Comparison of ENCODE assay signal across 20 cellular contexts in genomic region chr15:91426412-91426811, GRCh38.
DNase-seq lines count a peak whose midpoint lies in the region; ATAC-seq and TF ChIP-seq lines count a peak whose summit lies in the region.
"Had no signal": no experiment of that assay in that cellular context is flagged by ENCODE, and none has a peak within 500 bp of the region (broad histone marks: within the 10 kb centered on the region; RNA-seq: fewer than 3 reads in every experiment).

No MANE protein-coding gene starts in this region.

- H3K27ac Mint-ChIP-seq in activated CD4-positive, alpha-beta T cell treated with anti-CD3 and anti-CD28 coated beads, Interleukin-2, amount 10 ng/mL, durations not matched to agents 7 days and 5 days, result no peak overlapping the region
- H3K27ac Mint-ChIP-seq in T-helper 17 cell, result no peak overlapping the region
- H3K27ac Mint-ChIP-seq in CD8-positive, alpha-beta memory T cell, result peak overlapping the region in 3 of 8 donors; percentile 12 to 61 (median 23)
- H3K27ac Mint-ChIP-seq: activated T-cell treated with anti-CD3 and anti-CD28 coated beads, Interleukin-2, amount 50 U/mL, for 72 hours; GM23338; stimulated activated naive CD8-positive, alpha-beta T cell treated with anti-CD3 and anti-CD28 coated beads, Interleukin-15, Interleukin-2, amounts not matched to agents 100 ng/mL and 50 ng/mL, for 24 hours had no signal

- no peak for TF ChIP-seq CTCF in MM.1S (IDR thresholded peaks at IDR 0.05; ENCODE audit: low read length)

- no peaks in the 10 kb centered on the region for H3K27me3 ChIP-seq in MM.1S (replicated peaks; ENCODE audit: insufficient read depth, low read length)
- H3K27me3 ChIP-seq in CD8-positive, alpha-beta memory T cell (ENCODE audit: insufficient read depth, low read length, poor library complexity, severe bottlenecking), result no peaks in the 10 kb centered on the region
- H3K27me3 ChIP-seq: SJCRH30 had no signal

- DNase-seq in activated CD4-positive, alpha-beta T cell treated with anti-CD3 and anti-CD28 coated beads for 48 hours, result peak; percentile 38
- DNase-seq in activated CD4-positive, alpha-beta T cell treated with anti-CD3 and anti-CD28 coated beads, Interleukin-2, amount 10 ng/mL, durations not matched to agents 7 days and 5 days, result no peak
- DNase-seq in A172 (ENCODE audit: low spot score), result peak; percentile 20
- no peak for DNase-seq in T-helper 17 cell
- peak; percentile 16 for DNase-seq in iris pigment epithelial cell (ENCODE audit: low read depth)
- DNase-seq in MM.1S, result no peak
- DNase-seq in CD8-positive, alpha-beta memory T cell, result no peak
- DNase-seq: activated CD4-positive, CD25-positive, alpha-beta regulatory T cell treated with anti-CD3 and anti-CD28 coated beads, Interleukin-2, amount 50 U/mL, for 72 hours; anterior cingulate cortex; KBM-7; lower lobe of right lung; NCI-H1092; NCI-H2081 treated with DMSO at 0.1 percent for 48 hours; NCI-H526 treated with DMSO at 0.1 percent for 48 hours; SJCRH30 had no signal

- peaks cover 34% of the 10 kb centered on the region for H3K9me3 Mint-ChIP-seq in activated CD4-positive, alpha-beta T cell treated with anti-CD3 and anti-CD28 coated beads, Interleukin-2, amount 10 ng/mL, durations not matched to agents 7 days and 5 days
- H3K9me3 Mint-ChIP-seq in CD8-positive, alpha-beta memory T cell, result no peaks in the 10 kb centered on the region
- H3K9me3 Mint-ChIP-seq: activated T-cell treated with anti-CD3 and anti-CD28 coated beads, Interleukin-2, amount 50 U/mL, for 72 hours; GM23338; stimulated activated naive CD8-positive, alpha-beta T cell treated with anti-CD3 and anti-CD28 coated beads, Interleukin-15, Interleukin-2, amounts not matched to agents 100 ng/mL and 50 ng/mL, for 24 hours had no signal

- peaks cover 10% of the 10 kb centered on the region for H3K27me3 Mint-ChIP-seq in activated CD4-positive, alpha-beta T cell treated with anti-CD3 and anti-CD28 coated beads, Interleukin-2, amount 10 ng/mL, durations not matched to agents 7 days and 5 days
- no peaks in the 10 kb centered on the region for H3K27me3 Mint-ChIP-seq in T-helper 17 cell
- peaks cover 4 to 9% of the 10 kb centered on the region in 2 donors for H3K27me3 Mint-ChIP-seq in CD8-positive, alpha-beta memory T cell
- H3K27me3 Mint-ChIP-seq: stimulated activated naive CD8-positive, alpha-beta T cell treated with anti-CD3 and anti-CD28 coated beads, Interleukin-15, Interleukin-2, amounts not matched to agents 100 ng/mL and 50 ng/mL, for 24 hours had no signal

- peaks cover 23% of the 10 kb centered on the region for H3K4me1 ChIP-seq in MM.1S (ENCODE audit: low read length)
- peaks cover 49% of the 10 kb centered on the region for H3K4me1 ChIP-seq in CD8-positive, alpha-beta memory T cell (ENCODE audit: insufficient read depth, low read length)
- H3K4me1 ChIP-seq: lower lobe of right lung, SJCRH30 had no signal

- H3F3A ChIP-seq in MM.1S (ENCODE audit: insufficient read depth, low read length), result peaks cover 3% of the 10 kb centered on the region; the same call in 1 of the 2 replicates

- peaks cover 27% of the 10 kb centered on the region for H3K36me3 Mint-ChIP-seq in activated CD4-positive, alpha-beta T cell treated with anti-CD3 and anti-CD28 coated beads, Interleukin-2, amount 10 ng/mL, durations not matched to agents 7 days and 5 days (ENCODE audit: low read depth)
- H3K36me3 Mint-ChIP-seq in T-helper 17 cell (ENCODE audit: low read depth), result peaks cover 2% of the 10 kb centered on the region
- H3K36me3 Mint-ChIP-seq in CD8-positive, alpha-beta memory T cell, result peaks cover 0 to 9% (median 0%) of the 10 kb centered on the region in 3 donors

- H3K9ac ChIP-seq in MM.1S (ENCODE audit: low read length), result no peak overlapping the region

- H3K9me3 ChIP-seq in T-helper 17 cell (ENCODE audit: control insufficient read depth, low read length, poor library complexity, severe bottlenecking) (no peaks in the 10 kb centered on the region), MM.1S (replicated peaks; ENCODE audit: insufficient read depth, low read length) (no peaks in the 10 kb centered on the region)
- no peaks in the 10 kb centered on the region for H3K9me3 ChIP-seq in CD8-positive, alpha-beta memory T cell (ENCODE audit: low read length)
- H3K9me3 ChIP-seq: lower lobe of right lung, SJCRH30 had no signal

- H3K4me1 Mint-ChIP-seq in activated CD4-positive, alpha-beta T cell treated with anti-CD3 and anti-CD28 coated beads, Interleukin-2, amount 10 ng/mL, durations not matched to agents 7 days and 5 days, result peaks cover 52% of the 10 kb centered on the region
- peaks cover 18% of the 10 kb centered on the region for H3K4me1 Mint-ChIP-seq in T-helper 17 cell
- H3K4me1 Mint-ChIP-seq in CD8-positive, alpha-beta memory T cell, result peaks cover 40 to 71% (median 57%) of the 10 kb centered on the region in 3 donors

- H4K20me1 ChIP-seq in MM.1S (ENCODE audit: insufficient read depth, low read length), result no peaks in the 10 kb centered on the region

- POLR2A ChIA-PET in activated CD4-positive, alpha-beta T cell treated with anti-CD3 and anti-CD28 coated beads, Interleukin-2, amount 10 ng/mL, durations not matched to agents 7 days and 5 days (lab: Charles Lee), result interaction anchor here (0.6 kb wide), 1 partner anchor 46 kb away, joined by 3 read pairs; no protein-coding TSS in a partner anchor
- POLR2A ChIA-PET in CD8-positive, alpha-beta memory T cell (lab: Charles Lee), result no interaction called here

- no peaks in the 10 kb centered on the region for H3K79me2 ChIP-seq in MM.1S (ENCODE audit: low read length)

- CTCF ChIA-PET in activated CD4-positive, alpha-beta T cell treated with anti-CD3 and anti-CD28 coated beads, Interleukin-2, amount 10 ng/mL, durations not matched to agents 7 days and 5 days (lab: Charles Lee), result interaction anchor here (0.6 kb wide), 1 partner anchor 84 kb away, joined by 4 read pairs; no protein-coding TSS in a partner anchor
- CTCF ChIA-PET in CD8-positive, alpha-beta memory T cell (lab: Charles Lee), result interaction anchor here (1.6 kb wide), 1 partner anchor 27 kb away, joined by 3 read pairs; no protein-coding TSS in a partner anchor

- H3K4me3 ChIP-seq in MM.1S (ENCODE audit: low read length), result no peak overlapping the region
- H3K4me3 ChIP-seq in CD8-positive, alpha-beta memory T cell (ENCODE audit: low read length), result no peak overlapping the region
- H3K4me3 ChIP-seq: GM23338, lower lobe of right lung, SJCRH30 had no signal

- peak; percentile 64 for ATAC-seq in T-helper 17 cell
- no peak for ATAC-seq in GM21367 (IDR thresholded peaks at IDR 0.05; ENCODE audit: unreplicated experiment)
- ATAC-seq: GM23338 had no signal

- H3K4me3 Mint-ChIP-seq in activated CD4-positive, alpha-beta T cell treated with anti-CD3 and anti-CD28 coated beads, Interleukin-2, amount 10 ng/mL, durations not matched to agents 7 days and 5 days, result no peak overlapping the region
- no peak overlapping the region for H3K4me3 Mint-ChIP-seq in T-helper 17 cell
- H3K4me3 Mint-ChIP-seq in CD8-positive, alpha-beta memory T cell, result peak overlapping the region in 3 of 7 donors; percentile 21 to 49 (median 29)
- H3K4me3 Mint-ChIP-seq: activated T-cell treated with anti-CD3 and anti-CD28 coated beads, Interleukin-2, amount 50 U/mL, for 72 hours; GM23338; stimulated activated naive CD8-positive, alpha-beta T cell treated with anti-CD3 and anti-CD28 coated beads, Interleukin-15, Interleukin-2, amounts not matched to agents 100 ng/mL and 50 ng/mL, for 24 hours had no signal

- no peaks in the 10 kb centered on the region for H3K36me3 ChIP-seq in MM.1S (replicated peaks; ENCODE audit: insufficient read depth, low read length)
- no peaks in the 10 kb centered on the region for H3K36me3 ChIP-seq in CD8-positive, alpha-beta memory T cell (ENCODE audit: insufficient read depth, low read length)
- H3K36me3 ChIP-seq: lower lobe of right lung, SJCRH30 had no signal

- no peak overlapping the region for H2AFZ ChIP-seq in MM.1S (ENCODE audit: low read length)
- H2AFZ ChIP-seq: GM23338 had no signal

- H3K4me2 ChIP-seq in MM.1S (ENCODE audit: low read depth, low read length), result no peak overlapping the region
- H3K4me2 ChIP-seq: GM23338 had no signal

- H3K27ac ChIP-seq in MM.1S (ENCODE audit: low read length), result no peak overlapping the region
- no peak overlapping the region for H3K27ac ChIP-seq in CD8-positive, alpha-beta memory T cell (ENCODE audit: low read depth, low read length)
- H3K27ac ChIP-seq: C4-2B, lower lobe of right lung, SJCRH30 had no signal

- H3K9me2 ChIP-seq in MM.1S (replicated peaks; ENCODE audit: insufficient read depth, low read length), result no peaks in the 10 kb centered on the region

Comparison
In these comparisons a context has a peak if more than half of its experiments do, and no peak if none do; other contexts are left out.
1. DNase-seq: peak in activated CD4-positive, alpha-beta T cell treated with anti-CD3 and anti-CD28 coated beads for 48 hours (single experiment), A172 (single experiment) and iris pigment epithelial cell (single experiment); none in activated CD4-positive, alpha-beta T cell treated with anti-CD3 and anti-CD28 coated beads, Interleukin-2, amount 10 ng/mL, durations not matched to agents 7 days and 5 days (single experiment), T-helper 17 cell (0 of 3), MM.1S (single experiment) and CD8-positive, alpha-beta memory T cell (0 of 5).